17 cellular contexts compared by ENCODE assay signal in the genomic region with DNA sequence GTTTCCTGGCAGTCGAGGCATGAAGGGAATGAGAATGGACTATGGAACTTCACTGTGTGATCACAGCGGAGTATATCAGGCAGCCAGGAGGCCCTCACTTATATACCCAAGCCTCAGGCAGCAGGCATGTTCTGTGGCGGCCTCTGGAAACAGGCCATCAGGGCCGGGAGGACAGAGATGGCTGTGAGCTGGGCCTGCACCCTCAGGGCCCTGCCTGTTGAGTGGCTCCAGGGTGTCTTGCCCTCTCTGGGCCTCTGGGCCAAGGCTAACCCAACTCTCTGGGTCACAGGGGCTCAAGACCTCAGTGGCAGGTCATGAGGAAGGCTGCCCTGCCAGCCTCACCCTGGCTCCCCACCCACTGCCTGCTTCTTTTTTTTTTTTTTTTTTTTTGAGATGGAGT. TPM values are rescaled to one million over a fixed set of nuclear protein-coding genes. Genes with fewer than 3 reads are reported as not detected.
DNase-seq lines count a peak whose midpoint lies in the region; ATAC-seq, FAIRE-seq and TF ChIP-seq lines count a peak whose summit lies in the region.
"Had no signal": no experiment of that assay in that cellular context is flagged by ENCODE, and none has a peak within 500 bp of the region (broad histone marks: within the 10 kb centered on the region; RNA-seq: fewer than 3 reads in every experiment).

No MANE protein-coding gene starts in this region.

- ATAC-seq in SK-N-SH treated with all-trans-retinoic acid at 6 μM for 48 hours: no peak; the same call in 2 of the 3 replicates
- ATAC-seq in K562: peak; percentile 37
- ATAC-seq in GM19023 (IDR thresholded peaks at IDR 0.05; ENCODE audit: unreplicated experiment): no peak
- ATAC-seq: GM12878 had no signal

- no peak overlapping the region for H3K4ac ChIP-seq in neuronal stem cell (ENCODE audit: low read length)

- H4K91ac ChIP-seq in neuronal stem cell (ENCODE audit: low read depth, low read length, poor library complexity): no peak overlapping the region

- no peak for TF ChIP-seq CTCF in SK-N-SH (IDR thresholded peaks at IDR 0.05)
- TF ChIP-seq CTCF in K562 (IDR thresholded peaks at IDR 0.05 in 2 of 3, conservative IDR thresholded peaks at IDR 0.05 in 1 of 3; ENCODE audit: insufficient read depth in 2 of 3, low read depth in 1 of 3, low read length in 3 of 3): no peak

- H3K4me1 ChIP-seq in SK-N-SH (ENCODE audit: control insufficient read depth in 1 of 2, insufficient read depth in 2 of 2, low read depth in 1 of 2, low read length in 1 of 2) (no peaks in the 10 kb centered on the region), K562 (replicated peaks in 1 of 2; ENCODE audit: control insufficient read depth in 2 of 2, insufficient read depth in 2 of 2, low read length in 2 of 2) (peaks cover under 1 to 35% of the 10 kb centered on the region in 2 experiments; a peak in 3 of 5 replicates), neuronal stem cell (ENCODE audit: control insufficient read depth in 2 of 2, insufficient read depth in 1 of 2, low read depth in 1 of 2, low read length in 2 of 2) (peaks cover 0 to 2% of the 10 kb centered on the region in 2 donors)

- 83% methylated on average over 4 of the region's 4 CpGs for WGBS in SK-N-SH (ENCODE audit: low lambda C conversion rate)
- WGBS in K562 (ENCODE audit: insufficient coverage, low coverage, missing lambda C conversion rate): 53% methylated on average over 4 of the region's 4 CpGs
- WGBS in neuronal stem cell (ENCODE audit: extremely low coverage in 2 of 2, insufficient read length in 2 of 2, insufficient replicate concordance in 1 of 2), 2 donors: no CpG with 5 or more reads among the region's 4 CpGs

- H3K14ac ChIP-seq in neuronal stem cell (ENCODE audit: low read length): no peak overlapping the region

- POLR2A ChIA-PET in SK-N-SH (lab: Yijun Ruan, JAX): no interaction called here
- POLR2A ChIA-PET in K562 (lab: Yijun Ruan, JAX): interaction anchor here (0.5 to 1.8 kb wide), 6 partner anchors 14 to 37 kb away, joined by 3 to 5 read pairs (median 4); no protein-coding TSS in a partner anchor

- H3K27ac ChIP-seq in SK-N-SH (ENCODE audit: low read depth in 2 of 2, low read length in 1 of 2) (no peak overlapping the region), K562 (ENCODE audit: extremely low read depth, low read depth, low read length) (no peak overlapping the region), neuronal stem cell (replicated peaks; ENCODE audit: low read length) (no peak overlapping the region)
- H3K27ac ChIP-seq: 22Rv1 had no signal

- no peak overlapping the region for H2BK12ac ChIP-seq in neuronal stem cell (ENCODE audit: low read length)

- H2BK5ac ChIP-seq in neuronal stem cell (ENCODE audit: low read length): no peak overlapping the region

- H3K4me2 ChIP-seq in SK-N-SH (no peak overlapping the region), K562 (ENCODE audit: insufficient read depth, low read length) (no peak overlapping the region), neuronal stem cell (ENCODE audit: insufficient read depth, low read length, poor library complexity, severe bottlenecking) (no peak overlapping the region)

- H3K9me3 ChIP-seq in SK-N-SH (no peaks in the 10 kb centered on the region), K562 (replicated peaks; ENCODE audit: control insufficient read depth, insufficient read depth, low read depth, low read length) (peaks cover 2% of the 10 kb centered on the region; the same call in 1 of the 2 replicates), neuronal stem cell (replicated peaks in 1 of 2; ENCODE audit: control insufficient read depth in 2 of 2, insufficient read depth in 1 of 2, low read depth in 1 of 2, low read length in 2 of 2) (no peaks in the 10 kb centered on the region)

- H3K23ac ChIP-seq in neuronal stem cell (ENCODE audit: low read depth, low read length, poor library complexity): no peak overlapping the region

- TF ChIP-seq EP300 in SK-N-SH (IDR thresholded peaks at IDR 0.05; ENCODE audit: borderline replicate concordance in 1 of 2, low read depth in 1 of 2, low read length in 1 of 2) (no peak), K562 (IDR thresholded peaks at IDR 0.05; ENCODE audit: low read length) (no peak)

- peak overlapping the region; percentile 91 for H2AK5ac ChIP-seq in neuronal stem cell (ENCODE audit: low read depth, low read length)

- H4K20me1 ChIP-seq in SK-N-SH (ENCODE audit: insufficient read depth): no peaks in the 10 kb centered on the region
- no peaks in the 10 kb centered on the region for H4K20me1 ChIP-seq in K562 (replicated peaks; ENCODE audit: control insufficient read depth, insufficient read depth, low read length)

- H2BK120ac ChIP-seq in neuronal stem cell (ENCODE audit: low read depth, low read length): no peak overlapping the region

- H3K79me2 ChIP-seq in SK-N-SH (ENCODE audit: insufficient read depth) (no peaks in the 10 kb centered on the region), K562 (ENCODE audit: control insufficient read depth, insufficient read depth, low read length) (peaks cover 17% of the 10 kb centered on the region)

- peaks cover 4% of the 10 kb centered on the region for H3K79me1 ChIP-seq in neuronal stem cell (ENCODE audit: low read depth, low read length)

- H3K27me3 ChIP-seq in SK-N-SH (ENCODE audit: insufficient read depth): no peaks in the 10 kb centered on the region
- no peaks in the 10 kb centered on the region for H3K27me3 ChIP-seq in K562 (ENCODE audit: control insufficient read depth in 2 of 2, insufficient read depth in 2 of 2, low read length in 2 of 2)
- peaks cover 0 to 17% (median 2%) of the 10 kb centered on the region in 3 experiments for H3K27me3 ChIP-seq in neuronal stem cell (ENCODE audit: control insufficient read depth in 3 of 3, insufficient read depth in 3 of 3, low read depth in 1 of 3, low read length in 3 of 3)

- DNase-seq in SK-N-SH (peak; percentile 18), GM12892 (ENCODE audit: insufficient read length) (peak; percentile 10), K562 (ENCODE audit: extremely low read depth in 1 of 4, low spot score in 3 of 4) (no peak), neuronal stem cell (ENCODE audit: low spot score) (no peak), NCI-H2081 (lab: John Stamatoyannopoulos, UW) (no peak), NCI-H1694 (lab: John Stamatoyannopoulos, UW) (no peak)
- DNase-seq: AML-193; C1 segment of cervical spinal cord; CD4-positive, alpha-beta memory T cell; DMS79; GOT3; HCEC 1CT had no signal

- CTCF ChIA-PET in SK-N-SH (lab: Yijun Ruan, JAX): interaction anchor here (1.1 to 2.0 kb wide), 3 partner anchors 12 to 136 kb away, joined by 3 to 5 read pairs (median 4); no protein-coding TSS in a partner anchor
- CTCF ChIA-PET in K562 (lab: Yijun Ruan, JAX; ENCODE audit: low intra/inter-chr PET ratio): no interaction called here

- in situ Hi-C loops in K562 (cut with MboI): no loop called here

- H3K9ac ChIP-seq in SK-N-SH: no peak overlapping the region
- H3K9ac ChIP-seq in K562 (ENCODE audit: insufficient read depth in 1 of 2, low read depth in 2 of 2, low read length in 2 of 2): no peak overlapping the region
- H3K9ac ChIP-seq in neuronal stem cell (ENCODE audit: low read depth, low read length, poor library complexity): no peak overlapping the region

- H2AFZ ChIP-seq in SK-N-SH (ENCODE audit: low read depth) (no peak overlapping the region), K562 (ENCODE audit: low read depth, low read length) (no peak overlapping the region), neuronal stem cell (ENCODE audit: low read length) (no peak overlapping the region)

- BruUV-seq in K562 (replicated peaks; lab: Mats Ljungman, UMichigan): no TSS peak

- FAIRE-seq in GM12892 (lab: Jason Lieb, UNC) (no peak), K562 (lab: Jason Lieb, UNC) (no peak)
- FAIRE-seq: GM12878, HTR-8/SVneo had no signal

- H3K9me2 ChIP-seq in SK-N-SH: no peaks in the 10 kb centered on the region

- no peak overlapping the region for H4K8ac ChIP-seq in neuronal stem cell (ENCODE audit: low read depth, low read length)

- no peaks in the 10 kb centered on the region for H3F3A ChIP-seq in SK-N-SH (replicated peaks; ENCODE audit: insufficient read depth)

- TF ChIP-seq POLR2A in GM12892 (IDR thresholded peaks at IDR 0.05; ENCODE audit: low read depth, low read length) (no peak), K562 (conservative IDR thresholded peaks at IDR 0.05) (no peak)

- no peak for TF ChIP-seq RAD21 in SK-N-SH (IDR thresholded peaks at IDR 0.05; ENCODE audit: low read length)
- TF ChIP-seq RAD21 in K562 (CRISPR knock-in tag; conservative IDR thresholded peaks at IDR 0.05 in 1 of 2, IDR thresholded peaks at IDR 0.05 in 1 of 2): no peak

- intact Hi-C loops in K562 (cut with micrococcal nuclease): no loop called here

- no peaks in the 10 kb centered on the region for H3K36me3 ChIP-seq in SK-N-SH (replicated peaks in 1 of 2; ENCODE audit: control insufficient read depth in 1 of 2, insufficient read depth in 2 of 2, low read length in 1 of 2)
- peaks cover 11% of the 10 kb centered on the region; the same call in 1 of the 3 replicates for H3K36me3 ChIP-seq in K562 (ENCODE audit: control insufficient read depth, insufficient read depth, low read length)
- H3K36me3 ChIP-seq in neuronal stem cell (replicated peaks in 1 of 2; ENCODE audit: control insufficient read depth in 2 of 2, insufficient read depth in 2 of 2, low read length in 2 of 2): no peaks in the 10 kb centered on the region

- no peak overlapping the region for H3K4me3 ChIP-seq in SK-N-SH (ENCODE audit: low read depth in 2 of 2, low read length in 1 of 2)
- H3K4me3 ChIP-seq in K562: no peak overlapping the region
- no peak overlapping the region for H3K4me3 ChIP-seq in neuronal stem cell (ENCODE audit: low read length in 2 of 2)
- H3K4me3 ChIP-seq: GM12878 had no signal

- no peaks in the 10 kb centered on the region for H3K9me1 ChIP-seq in K562 (ENCODE audit: control insufficient read depth, insufficient read depth, low read length)

- H3K18ac ChIP-seq in neuronal stem cell (ENCODE audit: low read length): no peak overlapping the region

- H2BK15ac ChIP-seq in neuronal stem cell (ENCODE audit: low read length): peak overlapping the region; percentile 38

RNA-seq across cellular contexts. Expression of gene RCOR1, which starts 33.9 kb away (rescaled TPM):
- polyA plus RNA-seq in SK-N-SH (2012; rRNA removed): 8.5 and 8.8 TPM in 2 replicates
- polyA plus RNA-seq in SK-N-SH (2012; cell fraction: cytosol; rRNA removed): 10.9 and 11.4 TPM in 2 replicates
- 9.1 and 15.4 TPM in 2 replicates for polyA plus RNA-seq in SK-N-SH (2012; cell fraction: nucleus; rRNA removed)
- polyA plus RNA-seq in GM12892 (2012; ENCODE audit: missing spikeins): 5.3 TPM
- total RNA-seq in K562 (2011; cell fraction: chromatin; rRNA removed; ENCODE audit: low replicate concordance): 52.9 and 97.1 TPM in 2 replicates
- 37.2 and 37.4 TPM in 2 replicates for total RNA-seq in K562 (2011; cell fraction: nucleolus; rRNA removed)
- total RNA-seq in K562 (2011; cell fraction: nucleoplasm; rRNA removed): 55.9 and 83.7 TPM in 2 replicates
- 12.8 and 14.5 TPM in 2 replicates for total RNA-seq in K562 (2014; rRNA removed)
- total RNA-seq in K562 (2014; rRNA removed; fragmentation: Illumina TruSeq; extraction: Trizol): 28.4 and 34.6 TPM in 2 replicates
- total RNA-seq in K562 (2015; rRNA removed; fragmentation: Illumina TruSeq; extraction: Trizol): 20.9 and 21.6 TPM in 2 replicates
- 39.9 and 47.9 TPM in 2 replicates for total RNA-seq in K562 (2021)
- 28.7 and 29.3 TPM in 2 replicates for polyA plus RNA-seq in K562 (2011; rRNA removed)
- polyA plus RNA-seq in K562 (2011; cell fraction: cytosol; rRNA removed): 14.3 and 23.5 TPM in 2 replicates
- 28.5 and 38.9 TPM in 2 replicates for polyA plus RNA-seq in K562 (2011; cell fraction: nucleus; rRNA removed)
- polyA plus RNA-seq in K562 (2012): 21.9 and 22.8 TPM in 2 replicates
- 35.3 and 35.6 TPM in 2 replicates for polyA plus RNA-seq in K562 (2014; fragmentation: Illumina TruSeq; extraction: Trizol)
- 10 to 100 TPM in 1 of 2 experiments, 1 to 10 TPM in 1; 8.5 to 10.9 TPM for polyA plus RNA-seq in K562 (2014; fragmentation: Nextera tagmentation; extraction: Ambion mirVana)
- polyA plus RNA-seq in K562 (2014; rRNA removed): 16.9 and 19.1 TPM in 2 replicates
- 34.1 and 35.8 TPM in 2 replicates for polyA minus RNA-seq in K562 (2011; rRNA and poly(A)+ RNA removed)
- polyA minus RNA-seq in K562 (2011; cell fraction: cytosol; rRNA and poly(A)+ RNA removed): 22.5 and 26.1 TPM in 2 replicates
- 12.4 and 24.8 TPM in 2 replicates for polyA minus RNA-seq in K562 (2011; cell fraction: nucleus; rRNA and poly(A)+ RNA removed)
- 17.2 TPM for polyA plus RNA-seq in neuronal stem cell (2013, experiment 1 of 2)
- polyA plus RNA-seq in neuronal stem cell (2013, experiment 2 of 2): 18.0 TPM

RNA-seq across cellular contexts. Expression of gene ANKRD9, which starts 49.0 kb away (rescaled TPM):
- polyA plus RNA-seq in SK-N-SH (2012; rRNA removed): 21.3 and 21.4 TPM in 2 replicates
- polyA plus RNA-seq in SK-N-SH (2012; cell fraction: cytosol; rRNA removed): 6.2 and 10.8 TPM in 2 replicates
- polyA plus RNA-seq in SK-N-SH (2012; cell fraction: nucleus; rRNA removed): 85.4 and 152 TPM in 2 replicates
- polyA plus RNA-seq in GM12892 (2012; ENCODE audit: missing spikeins): 3.3 TPM
- 19.3 and 49.4 TPM in 2 replicates for total RNA-seq in K562 (2011; cell fraction: chromatin; rRNA removed; ENCODE audit: low replicate concordance)
- total RNA-seq in K562 (2011; cell fraction: nucleolus; rRNA removed): 48.4 and 58.8 TPM in 2 replicates
- 30.0 and 36.6 TPM in 2 replicates for total RNA-seq in K562 (2011; cell fraction: nucleoplasm; rRNA removed)
- 29.4 and 29.5 TPM in 2 replicates for total RNA-seq in K562 (2014; rRNA removed)
- total RNA-seq in K562 (2014; rRNA removed; fragmentation: Illumina TruSeq; extraction: Trizol): 3.3 and 3.7 TPM in 2 replicates
- total RNA-seq in K562 (2015; rRNA removed; fragmentation: Illumina TruSeq; extraction: Trizol): 5.0 and 5.3 TPM in 2 replicates
- 32.9 and 34.8 TPM in 2 replicates for total RNA-seq in K562 (2021)
- polyA plus RNA-seq in K562 (2011; rRNA removed): 15.4 and 20.4 TPM in 2 replicates
- polyA plus RNA-seq in K562 (2011; cell fraction: cytosol; rRNA removed): 26.0 and 97.0 TPM in 2 replicates
- 106 and 194 TPM in 2 replicates for polyA plus RNA-seq in K562 (2011; cell fraction: nucleus; rRNA removed)
- 12.9 and 30.7 TPM in 2 replicates for polyA plus RNA-seq in K562 (2012)
- polyA plus RNA-seq in K562 (2014; fragmentation: Illumina TruSeq; extraction: Trizol): 4.0 and 4.3 TPM in 2 replicates
- polyA plus RNA-seq in K562 (2014; fragmentation: Nextera tagmentation; extraction: Ambion mirVana): under 1 TPM; 0.04 to 0.06 TPM
- polyA plus RNA-seq in K562 (2014; rRNA removed): 27.5 and 29.9 TPM in 2 replicates
- polyA minus RNA-seq in K562 (2011; rRNA and poly(A)+ RNA removed): 3.5 and 3.7 TPM in 2 replicates
- 7.4 and 12.8 TPM in 2 replicates for polyA minus RNA-seq in K562 (2011; cell fraction: cytosol; rRNA and poly(A)+ RNA removed)
- 18.6 and 23.2 TPM in 2 replicates for polyA minus RNA-seq in K562 (2011; cell fraction: nucleus; rRNA and poly(A)+ RNA removed)
- polyA plus RNA-seq in neuronal stem cell (2013, experiment 1 of 2): 21.5 TPM
- polyA plus RNA-seq in neuronal stem cell (2013, experiment 2 of 2): 21.0 TPM

Comparison
In these comparisons a context has a peak if more than half of its experiments do, and no peak if none do; other contexts are left out.
1. DNase-seq: peak in SK-N-SH (single experiment) and GM12892 (single experiment); none in K562 (0 of 4), neuronal stem cell (single experiment), NCI-H2081 (0 of 2) and NCI-H1694 (single experiment).